8 cellular contexts compared by ENCODE assay signal in the genomic region with DNA sequence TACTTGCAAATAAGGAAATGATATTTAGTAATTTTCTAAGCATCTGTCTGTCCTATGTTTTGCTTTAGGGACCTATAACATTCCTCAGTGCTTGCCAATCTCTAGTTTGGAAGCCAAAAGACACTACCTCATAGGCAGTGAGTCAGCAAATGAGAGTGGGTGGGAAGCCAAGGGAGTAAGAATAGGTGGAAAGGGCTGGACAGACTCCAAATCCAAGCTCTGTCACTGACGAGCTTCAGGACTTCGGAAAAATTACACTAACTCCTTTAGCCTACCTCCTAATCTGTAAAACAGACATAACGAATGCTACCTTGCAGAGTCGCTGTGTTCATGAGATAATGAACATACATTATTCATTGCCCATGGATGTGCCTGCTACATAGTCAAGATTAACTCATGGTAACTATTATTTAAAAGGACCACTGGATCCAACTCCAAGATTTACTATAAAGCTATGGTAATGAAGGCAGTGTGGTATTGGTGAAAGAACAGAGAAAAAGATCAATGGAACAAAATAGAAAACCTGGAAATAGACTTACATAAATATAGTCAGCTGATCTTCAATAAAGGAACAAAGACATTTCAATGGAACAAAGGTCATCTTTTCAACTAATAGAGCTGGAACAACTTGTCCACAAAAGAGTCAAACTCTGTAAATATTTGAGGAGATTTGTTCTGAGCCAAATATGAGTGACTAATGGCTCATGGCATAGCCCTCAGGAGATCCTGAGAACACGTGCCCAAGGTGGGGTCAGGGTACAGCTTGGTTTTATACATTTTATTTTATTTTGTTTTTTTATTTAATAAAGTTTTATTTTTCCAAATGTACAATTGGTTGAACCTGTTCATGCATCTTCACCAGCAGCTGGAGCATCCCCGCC.
A peak's percentile ranks its signal among the peaks of the same experiment; 100 is the strongest.
DNase-seq lines count a peak whose midpoint lies in the region; ATAC-seq and TF ChIP-seq lines count a peak whose summit lies in the region.

No MANE protein-coding gene starts in this region.

- H3K36me3 ChIP-seq in duodenal mucosa (ENCODE audit: control insufficient read depth in 1 of 2, insufficient read depth in 2 of 2, low read length in 2 of 2) (no peaks in the 10 kb centered on the region), muscle layer of colon (ENCODE audit: insufficient read depth, low read length) (no peaks in the 10 kb centered on the region), BE2C (no peaks in the 10 kb centered on the region)

- ATAC-seq in GM19023 (IDR thresholded peaks at IDR 0.05; ENCODE audit: unreplicated experiment) = no peak

- H3K27ac ChIP-seq in duodenal mucosa (ENCODE audit: low read depth, low read length) = peak overlapping the region; percentile 40
- H3K27ac ChIP-seq in muscle layer of colon (ENCODE audit: low read depth, low read length) = peak overlapping the region; percentile 69

- H3K9me3 ChIP-seq in duodenal mucosa (ENCODE audit: control insufficient read depth in 1 of 2, low read length in 2 of 2) (peaks cover 0 to 2% of the 10 kb centered on the region in 2 donors), muscle layer of colon (ENCODE audit: low read length) (no peaks in the 10 kb centered on the region), BE2C (no peaks in the 10 kb centered on the region)

- DNase-seq in AG09309 (ENCODE audit: low read depth) (peak; percentile 96), NCI-H2196 (lab: John Stamatoyannopoulos, UW; ENCODE audit: unreplicated experiment) (peak; percentile 78), GM20000 (ENCODE audit: low spot score) (no peak), BE2C (no peak)
- no peak for DNase-seq in activated naive CD4-positive, alpha-beta T cell treated with Interleukin-2 at 50 U/mL for 16 hours

- H3K9ac ChIP-seq in duodenal mucosa (ENCODE audit: low read depth in 1 of 2, low read length in 2 of 2) (no peak overlapping the region), muscle layer of colon (ENCODE audit: low read length) (no peak overlapping the region)

- H3K4me3 ChIP-seq in AG09309 (ENCODE audit: control insufficient read depth, low read depth, low read length) = no peak overlapping the region
- H3K4me3 ChIP-seq in duodenal mucosa (ENCODE audit: low read depth in 1 of 2, low read length in 2 of 2) = no peak overlapping the region
- no peak overlapping the region for H3K4me3 ChIP-seq in muscle layer of colon (ENCODE audit: low read depth in 1 of 2, low read length in 2 of 2)
- no peak overlapping the region for H3K4me3 ChIP-seq in BE2C (ENCODE audit: low read depth, low read length)

- TF ChIP-seq CTCF in AG09309 (IDR thresholded peaks at IDR 0.05; ENCODE audit: control insufficient read depth, insufficient read depth, low read depth, low read length, missing control alignments) (no peak), GM20000 (IDR thresholded peaks at IDR 0.05; ENCODE audit: extremely low read depth, missing control alignments) (no peak), BE2C (IDR thresholded peaks at IDR 0.05; ENCODE audit: low read depth, low read length) (no peak)

- H3K27me3 ChIP-seq in duodenal mucosa (ENCODE audit: control insufficient read depth in 1 of 2, insufficient read depth in 2 of 2, low read length in 2 of 2) (no peaks in the 10 kb centered on the region), muscle layer of colon (ENCODE audit: control insufficient read depth in 1 of 2, insufficient read depth in 2 of 2, low read length in 2 of 2) (no peaks in the 10 kb centered on the region), BE2C (no peaks in the 10 kb centered on the region; the same call in none of the 2 replicates)

- H3K4me1 ChIP-seq in duodenal mucosa (ENCODE audit: control insufficient read depth in 1 of 2, insufficient read depth in 2 of 2, low read length in 2 of 2) (peaks cover 26 to 35% of the 10 kb centered on the region in 2 donors), muscle layer of colon (ENCODE audit: insufficient read depth, low read length) (peaks cover 31% of the 10 kb centered on the region), BE2C (peaks cover 5% of the 10 kb centered on the region; the same call in 1 of the 2 replicates)

Comparison
In these comparisons a context has a peak if more than half of its experiments do, and no peak if none do; other contexts are left out.
1. DNase-seq: peak in AG09309 (single experiment) and NCI-H2196 (single experiment); none in GM20000 (single experiment), BE2C (single experiment) and activated naive CD4-positive, alpha-beta T cell treated with Interleukin-2 at 50 U/mL for 16 hours (single experiment).